ENCODE assay signal across 8 cellular contexts in the genomic region with DNA sequence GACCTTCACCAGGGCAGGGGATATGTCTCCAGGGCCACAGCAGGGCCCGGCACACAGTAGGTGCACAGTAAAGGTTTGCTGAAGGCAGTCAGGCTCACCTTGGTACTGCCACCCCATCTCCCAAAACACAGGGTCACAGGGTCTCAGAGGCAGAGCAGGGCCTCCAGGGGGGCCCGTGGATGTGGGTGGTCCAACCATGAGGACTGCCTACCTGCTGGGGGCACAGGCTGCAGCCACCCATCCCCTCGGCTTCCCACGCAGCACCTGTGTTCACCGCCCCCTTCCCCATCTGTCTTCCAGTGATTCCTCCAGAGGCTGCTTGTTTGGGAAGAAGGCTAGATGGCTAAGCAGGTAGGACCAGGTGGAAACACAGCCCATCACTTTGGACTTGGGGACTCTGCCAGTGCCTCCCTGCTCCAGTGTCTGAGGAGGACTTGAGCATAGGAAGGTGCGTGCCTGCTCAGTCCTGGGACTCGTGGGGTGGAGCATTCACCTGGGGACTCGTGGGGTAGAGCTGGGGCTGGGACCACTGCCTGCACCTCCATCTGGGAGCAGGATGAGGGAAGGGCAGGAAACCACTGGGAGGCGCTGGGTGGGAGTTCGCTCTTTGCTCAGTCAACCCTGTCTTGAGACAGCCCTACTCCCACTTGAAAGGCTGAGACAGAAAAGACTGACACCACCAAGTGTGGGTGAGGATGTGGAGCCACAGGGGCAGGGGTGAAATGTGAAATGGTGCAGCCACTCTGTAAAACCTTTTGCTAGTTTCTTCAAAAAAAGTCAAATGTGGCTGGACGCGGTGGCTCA. TPM values are rescaled to one million over a fixed set of nuclear protein-coding genes. Genes with fewer than 3 reads are reported as not detected.
DNase-seq lines count a peak whose midpoint lies in the region; ATAC-seq lines count a peak whose summit lies in the region.

No MANE protein-coding gene starts in this region.

- intact Hi-C loops in head of caudate nucleus (cut with DNase I), result loop anchor here (10.0 kb wide), 1 partner anchor 130 kb away; no protein-coding TSS in a partner anchor

- H3K27me3 Mint-ChIP-seq in T-helper 1 cell treated with Interleukin-12 subunit alpha and Interleukin-12 subunit beta and Interleukin-4 antibody, amounts not matched to agents 30 μg/mL and 1 μg/mL, for 36 hours (ENCODE audit: low read depth), result no peaks in the 10 kb centered on the region
- H3K27me3 Mint-ChIP-seq in T-helper 17 cell, result no peaks in the 10 kb centered on the region
- peaks cover 0 to 5% (median 4%) of the 10 kb centered on the region in 3 donors for H3K27me3 Mint-ChIP-seq in immature natural killer cell (ENCODE audit: low read depth in 3 of 3)

- H3K9me3 ChIP-seq in T-helper 17 cell (ENCODE audit: control insufficient read depth, low read length, poor library complexity, severe bottlenecking), result no peaks in the 10 kb centered on the region

- H3K27ac Mint-ChIP-seq in T-helper 1 cell treated with Interleukin-12 subunit alpha and Interleukin-12 subunit beta and Interleukin-4 antibody, amounts not matched to agents 30 μg/mL and 1 μg/mL, for 36 hours, result peak overlapping the region; percentile 49
- H3K27ac Mint-ChIP-seq in T-helper 17 cell (peak overlapping the region; percentile 49), immature natural killer cell (peak overlapping the region; percentile 23 to 80 (median 63))

- no peak for ATAC-seq in T-helper 17 cell
- ATAC-seq in GM18498 (IDR thresholded peaks at IDR 0.05; ENCODE audit: unreplicated experiment), result no peak

- H3K36me3 Mint-ChIP-seq in T-helper 1 cell treated with Interleukin-12 subunit alpha and Interleukin-12 subunit beta and Interleukin-4 antibody, amounts not matched to agents 30 μg/mL and 1 μg/mL, for 36 hours (ENCODE audit: low read depth), result no peaks in the 10 kb centered on the region
- no peaks in the 10 kb centered on the region for H3K36me3 Mint-ChIP-seq in T-helper 17 cell (ENCODE audit: low read depth)
- H3K36me3 Mint-ChIP-seq in immature natural killer cell, result no peaks in the 10 kb centered on the region

- H3K4me3 Mint-ChIP-seq in T-helper 1 cell treated with Interleukin-12 subunit alpha and Interleukin-12 subunit beta and Interleukin-4 antibody, amounts not matched to agents 30 μg/mL and 1 μg/mL, for 36 hours, result peak overlapping the region; percentile 46
- H3K4me3 Mint-ChIP-seq in T-helper 17 cell (peak overlapping the region; percentile 19), immature natural killer cell (peak overlapping the region; percentile 64 to 85 (median 79))

- H3K9me3 Mint-ChIP-seq in T-helper 1 cell treated with Interleukin-12 subunit alpha and Interleukin-12 subunit beta and Interleukin-4 antibody, amounts not matched to agents 30 μg/mL and 1 μg/mL, for 36 hours, result no peaks in the 10 kb centered on the region
- H3K9me3 Mint-ChIP-seq in immature natural killer cell, result no peaks in the 10 kb centered on the region

- peak overlapping the region; percentile 42 for H3K27ac ChIP-seq in substantia nigra (ENCODE audit: low read depth, low read length, poor library complexity, severe bottlenecking)

- DNase-seq in T-helper 1 cell (no peak), T-helper 17 cell (no peak), immature natural killer cell (peak; percentile 28 to 42 (median 34)), substantia nigra (lab: John Stamatoyannopoulos, UW) (no peak), GM19240 (ENCODE audit: insufficient read length, low spot score) (no peak), head of caudate nucleus (no peak)

- peaks cover 11% of the 10 kb centered on the region for H3K4me1 Mint-ChIP-seq in T-helper 1 cell treated with Interleukin-12 subunit alpha and Interleukin-12 subunit beta and Interleukin-4 antibody, amounts not matched to agents 30 μg/mL and 1 μg/mL, for 36 hours (ENCODE audit: low read depth)
- H3K4me1 Mint-ChIP-seq in T-helper 17 cell, result peaks cover 15% of the 10 kb centered on the region
- H3K4me1 Mint-ChIP-seq in immature natural killer cell, result peaks cover 30 to 36% of the 10 kb centered on the region in 2 donors

RNA-seq across cellular contexts. Expression of a gene that starts 18.8 kb away (rescaled TPM):
- total RNA-seq in T-helper 17 cell, result 100 to 1,000 TPM in 1 of 2 donors, 10 to 100 TPM in 1; 78.8 to 152 TPM
- polyA plus RNA-seq in immature natural killer cell, result 10 to 100 TPM in 1 of 3 donors, 1 to 10 TPM in 2; 3.1 to 30.2 (median 6.1) TPM

Comparison
In these comparisons a context has a peak if more than half of its experiments do, and no peak if none do; other contexts are left out.
1. H3K4me3 Mint-ChIP-seq: peak in every context shown above with its lines; median percentile 79 in immature natural killer cell; 46 in T-helper 1 cell treated with Interleukin-12 subunit alpha and Interleukin-12 subunit beta and Interleukin-4 antibody, amounts not matched to agents 30 μg/mL and 1 μg/mL, for 36 hours; 19 in T-helper 17 cell.
2. DNase-seq: peak in immature natural killer cell (3 of 3); none in T-helper 1 cell (0 of 5), T-helper 17 cell (0 of 3), substantia nigra (0 of 49), GM19240 (single experiment) and head of caudate nucleus (0 of 42).
3. Peak in every context shown above with its lines, with median percentiles within 50 percentile points of each other: H3K27ac Mint-ChIP-seq.